Comparison of ENCODE assay signal across 23 cellular contexts in genomic region chr11:121611242-121611641, GRCh38.
"Had no signal": no experiment of that assay in that cellular context is flagged by ENCODE, and none has a peak within 500 bp of the region (broad histone marks: within the 10 kb centered on the region; RNA-seq: fewer than 3 reads in every experiment).

No MANE protein-coding gene starts in this region.

- H3K27ac Mint-ChIP-seq: activated naive CD4-positive, alpha-beta T cell treated with anti-CD3 and anti-CD28 coated beads, Interleukin-2, amount 50 U/mL, for 24 hours; dendritic cell treated with granulocyte-macrophage colony-stimulating factor and Interleukin-4, amounts not matched to agents 40 ng/mL and 50 ng/mL, for 4 days; stimulated activated naive B cell treated with anti-CD40 and anti-IgM and Interleukin-4, amounts not matched to agents 10 μg/mL and 1 μg/mL and 100 μg/mL, for 72 hours; WTC11 had no signal

- ATAC-seq: left lung; naive thymus-derived CD4-positive, alpha-beta T cell; stimulated activated naive B cell treated with anti-CD40 and anti-IgM and Interleukin-4, amounts not matched to agents 10 μg/mL and 1 μg/mL and 100 μg/mL, for 72 hours; WTC11 had no signal

- H3K9me3 Mint-ChIP-seq: activated naive CD4-positive, alpha-beta T cell treated with anti-CD3 and anti-CD28 coated beads, Interleukin-2, amount 50 U/mL, for 24 hours; dendritic cell treated with granulocyte-macrophage colony-stimulating factor and Interleukin-4, amounts not matched to agents 40 ng/mL and 50 ng/mL, for 4 days; immature natural killer cell; stimulated activated naive B cell treated with anti-CD40 and anti-IgM and Interleukin-4, amounts not matched to agents 10 μg/mL and 1 μg/mL and 100 μg/mL, for 72 hours; WTC11 had no signal

- H3K9me3 ChIP-seq: adrenal gland, left lung, ovary, prostate gland, testis, uterus had no signal

- H3K4me3 Mint-ChIP-seq: activated naive CD4-positive, alpha-beta T cell treated with anti-CD3 and anti-CD28 coated beads, Interleukin-2, amount 50 U/mL, for 24 hours; dendritic cell treated with granulocyte-macrophage colony-stimulating factor and Interleukin-4, amounts not matched to agents 40 ng/mL and 50 ng/mL, for 4 days; immature natural killer cell; naive thymus-derived CD4-positive, alpha-beta T cell; stimulated activated naive B cell treated with anti-CD40 and anti-IgM and Interleukin-4, amounts not matched to agents 10 μg/mL and 1 μg/mL and 100 μg/mL, for 72 hours; WTC11 had no signal

- H3K27me3 Mint-ChIP-seq: activated naive CD4-positive, alpha-beta T cell treated with anti-CD3 and anti-CD28 coated beads, Interleukin-2, amount 50 U/mL, for 24 hours; dendritic cell treated with granulocyte-macrophage colony-stimulating factor and Interleukin-4, amounts not matched to agents 40 ng/mL and 50 ng/mL, for 4 days; naive thymus-derived CD4-positive, alpha-beta T cell; stimulated activated naive B cell treated with anti-CD40 and anti-IgM and Interleukin-4, amounts not matched to agents 10 μg/mL and 1 μg/mL and 100 μg/mL, for 72 hours had no signal

- DNase-seq: activated gamma-delta T cell treated with Interleukin-2 at 50 U/mL for 16 hours; activated T-cell treated with anti-CD3 and anti-CD28 coated beads, Interleukin-2, amount 50 U/mL, for 1 hour; adrenal gland; effector CD8-positive, alpha-beta T cell; erythroblast; foreskin fibroblast; glutamatergic neuron; immature natural killer cell; left lung; naive thymus-derived CD4-positive, alpha-beta T cell; ovary; stimulated activated CD4-positive, alpha-beta T cell treated with anti-CD3 and anti-CD28 coated beads, Interleukin-2, amount 100 ng/mL, for 48 hours; stimulated activated CD8-positive, alpha-beta memory T cell treated with anti-CD3 and anti-CD28 coated beads, Interleukin-4, amount 100 ng/mL, for 48 hours; stimulated activated naive B cell treated with anti-CD40 and anti-IgM and Interleukin-4, amounts not matched to agents 10 μg/mL and 1 μg/mL and 100 μg/mL, for 72 hours; testis; trophoblast cell; uterus had no signal

- H3K27ac ChIP-seq: adrenal gland, cardiac muscle cell, hepatocyte, left lung, ovary, prostate gland, testis, uterus had no signal

- H3K27me3 ChIP-seq: adrenal gland, cardiac muscle cell, hepatocyte, left lung, ovary, testis, uterus had no signal

- H3K4me1 Mint-ChIP-seq: activated naive CD4-positive, alpha-beta T cell treated with anti-CD3 and anti-CD28 coated beads, Interleukin-2, amount 50 U/mL, for 24 hours; immature natural killer cell; naive thymus-derived CD4-positive, alpha-beta T cell; stimulated activated naive B cell treated with anti-CD40 and anti-IgM and Interleukin-4, amounts not matched to agents 10 μg/mL and 1 μg/mL and 100 μg/mL, for 72 hours had no signal
